ENCODE assay signal across 13 cellular contexts in genomic region chr1:92459871-92460320, GRCh38. TPM values are rescaled to one million over a fixed set of nuclear protein-coding genes. Genes with fewer than 3 reads are reported as not detected.
DNase-seq lines count a peak whose midpoint lies in the region; ATAC-seq and TF ChIP-seq lines count a peak whose summit lies in the region.
"Had no signal": no experiment of that assay in that cellular context is flagged by ENCODE, and none has a peak within 500 bp of the region (broad histone marks: within the 10 kb centered on the region; RNA-seq: fewer than 3 reads in every experiment).

No MANE protein-coding gene starts in this region.

- H3K27me3 ChIP-seq in thymus (ENCODE audit: control insufficient read depth, insufficient read depth) (no peaks in the 10 kb centered on the region), esophagus muscularis mucosa (no peaks in the 10 kb centered on the region)

- DNase-seq in activated naive CD8-positive, alpha-beta T cell treated with anti-CD3 and anti-CD28 coated beads, Interleukin-2, amount 10 ng/mL, durations not matched to agents 7 days and 5 days = no peak
- no peak for DNase-seq in activated naive CD8-positive, alpha-beta T cell treated with anti-CD3 and anti-CD28 coated beads for 36 hours
- DNase-seq in SKM-1 treated with dmso at 0.1 percent for 144 hours (lab: John Stamatoyannopoulos, UW; ENCODE audit: unreplicated experiment) = peak; percentile 99
- DNase-seq in left cardiac atrium = no peak
- no peak for DNase-seq in esophagus muscularis mucosa (ENCODE audit: extremely low spot score)
- DNase-seq in COLO668 (lab: John Stamatoyannopoulos, UW; ENCODE audit: unreplicated experiment) = no peak
- DNase-seq: activated CD4-positive, alpha-beta T cell treated with anti-CD3 and anti-CD28 coated beads, Interleukin-2, amount 50 U/mL, for 4 hours; aorta; NCI-H187 treated with DMSO at 0.1 percent for 48 hours; stimulated activated CD4-positive, alpha-beta T cell treated with anti-CD3 and anti-CD28 coated beads, Interleukin-2, amount 100 ng/mL, for 48 hours had no signal

- POLR2A ChIA-PET in activated naive CD8-positive, alpha-beta T cell treated with anti-CD3 and anti-CD28 coated beads, Interleukin-2, amount 10 ng/mL, durations not matched to agents 7 days and 5 days (lab: Charles Lee) = interaction anchor here (1.1 to 2.2 kb wide), 4 partner anchors 13 to 144 kb away, joined by 4 to 11 read pairs (median 7); no protein-coding TSS in a partner anchor

- no peak for TF ChIP-seq POLR2A in esophagus muscularis mucosa (IDR thresholded peaks at IDR 0.05; ENCODE audit: low read depth)

- H3K27ac ChIP-seq in thymus (ENCODE audit: low read depth) (peak overlapping the region; percentile 19), esophagus muscularis mucosa (replicated peaks in 1 of 4) (no peak overlapping the region)
- H3K27ac ChIP-seq: RWPE1 had no signal

- H3K4me3 ChIP-seq in thymus (ENCODE audit: low read length) (no peak overlapping the region), esophagus muscularis mucosa (no peak overlapping the region)

- peaks cover 45% of the 10 kb centered on the region for H3K4me1 Mint-ChIP-seq in activated naive CD8-positive, alpha-beta T cell treated with anti-CD3 and anti-CD28 coated beads, Interleukin-2, amount 10 ng/mL, durations not matched to agents 7 days and 5 days
- H3K4me1 Mint-ChIP-seq in activated naive CD8-positive, alpha-beta T cell treated with anti-CD3 and anti-CD28 coated beads for 36 hours = peaks cover 36% of the 10 kb centered on the region

- H3K9me3 Mint-ChIP-seq in activated naive CD8-positive, alpha-beta T cell treated with anti-CD3 and anti-CD28 coated beads, Interleukin-2, amount 10 ng/mL, durations not matched to agents 7 days and 5 days = no peaks in the 10 kb centered on the region
- no peaks in the 10 kb centered on the region for H3K9me3 Mint-ChIP-seq in activated naive CD8-positive, alpha-beta T cell treated with anti-CD3 and anti-CD28 coated beads for 36 hours

- peaks cover 5% of the 10 kb centered on the region for H3K36me3 Mint-ChIP-seq in activated naive CD8-positive, alpha-beta T cell treated with anti-CD3 and anti-CD28 coated beads, Interleukin-2, amount 10 ng/mL, durations not matched to agents 7 days and 5 days
- H3K36me3 Mint-ChIP-seq in activated naive CD8-positive, alpha-beta T cell treated with anti-CD3 and anti-CD28 coated beads for 36 hours = peaks cover 2% of the 10 kb centered on the region

- peak overlapping the region; percentile 92 for H3K27ac Mint-ChIP-seq in activated naive CD8-positive, alpha-beta T cell treated with anti-CD3 and anti-CD28 coated beads, Interleukin-2, amount 10 ng/mL, durations not matched to agents 7 days and 5 days
- no peak overlapping the region for H3K27ac Mint-ChIP-seq in activated naive CD8-positive, alpha-beta T cell treated with anti-CD3 and anti-CD28 coated beads for 36 hours

- peak overlapping the region; percentile 84 for H3K4me3 Mint-ChIP-seq in activated naive CD8-positive, alpha-beta T cell treated with anti-CD3 and anti-CD28 coated beads, Interleukin-2, amount 10 ng/mL, durations not matched to agents 7 days and 5 days
- no peak overlapping the region for H3K4me3 Mint-ChIP-seq in activated naive CD8-positive, alpha-beta T cell treated with anti-CD3 and anti-CD28 coated beads for 36 hours

- 5% methylated on average over 4 of the region's 4 CpGs for WGBS in thymus
- WGBS in esophagus muscularis mucosa = 58% methylated on average over 4 of the region's 4 CpGs

- H3K9me3 ChIP-seq in thymus (ENCODE audit: control insufficient read depth) (no peaks in the 10 kb centered on the region), esophagus muscularis mucosa (no peaks in the 10 kb centered on the region)

- ATAC-seq in activated naive CD8-positive, alpha-beta T cell treated with anti-CD3 and anti-CD28 coated beads, Interleukin-2, amount 10 ng/mL, durations not matched to agents 7 days and 5 days (ENCODE audit: low read depth) = peak; percentile 30
- peak; percentile 30 to 43 for ATAC-seq in left cardiac atrium
- no peak for ATAC-seq in GM21367 (IDR thresholded peaks at IDR 0.05; ENCODE audit: unreplicated experiment)

- H3K4me1 ChIP-seq in thymus (ENCODE audit: control insufficient read depth, insufficient read depth, low read length) (peaks cover 11% of the 10 kb centered on the region), esophagus muscularis mucosa (no peaks in the 10 kb centered on the region)

- no peak for TF ChIP-seq EP300 in esophagus muscularis mucosa (IDR thresholded peaks at IDR 0.05)

- H3K36me3 ChIP-seq in thymus (ENCODE audit: control insufficient read depth, insufficient read depth) = no peaks in the 10 kb centered on the region
- H3K36me3 ChIP-seq in esophagus muscularis mucosa = no peaks in the 10 kb centered on the region

- intact Hi-C loops in left cardiac atrium (cut with DNase I) (no loop called here), esophagus muscularis mucosa (cut with DNase I) (no loop called here)

- TF ChIP-seq CTCF in esophagus muscularis mucosa (IDR thresholded peaks at IDR 0.05) = no peak

- H3K27me3 Mint-ChIP-seq in activated naive CD8-positive, alpha-beta T cell treated with anti-CD3 and anti-CD28 coated beads, Interleukin-2, amount 10 ng/mL, durations not matched to agents 7 days and 5 days = no peaks in the 10 kb centered on the region
- no peaks in the 10 kb centered on the region for H3K27me3 Mint-ChIP-seq in activated naive CD8-positive, alpha-beta T cell treated with anti-CD3 and anti-CD28 coated beads for 36 hours

RNA-seq across cellular contexts. Expression of gene GFI1, which starts 26.8 kb away (rescaled TPM):
- total RNA-seq in activated naive CD8-positive, alpha-beta T cell treated with anti-CD3 and anti-CD28 coated beads, Interleukin-2, amount 10 ng/mL, durations not matched to agents 7 days and 5 days = 10 to 100 TPM; 52.2 to 56.4 TPM
- total RNA-seq in activated naive CD8-positive, alpha-beta T cell treated with anti-CD3 and anti-CD28 coated beads for 36 hours = 10 to 100 TPM; 79.7 to 85.0 TPM
- total RNA-seq in left cardiac atrium = under 1 TPM; 0.63 to 0.85 TPM
- 12.6 TPM for polyA plus RNA-seq in thymus
- total RNA-seq in esophagus muscularis mucosa = 1 to 10 TPM in 1 of 4 donors, under 1 TPM in 3; 0.32 to 3.3 (median 0.81) TPM

Comparison
In these comparisons a context has a peak if more than half of its experiments do, and no peak if none do; other contexts are left out.
1. RNA of gene GFI1, which starts 26.8 kb away (total RNA-seq): 79.7 to 85.0 TPM in activated naive CD8-positive, alpha-beta T cell treated with anti-CD3 and anti-CD28 coated beads for 36 hours and 52.2 to 56.4 TPM in activated naive CD8-positive, alpha-beta T cell treated with anti-CD3 and anti-CD28 coated beads, Interleukin-2, amount 10 ng/mL, durations not matched to agents 7 days and 5 days; 0.32 to 3.3 TPM in esophagus muscularis mucosa and 0.63 to 0.85 TPM in left cardiac atrium; every median in the first group is over 10 times any median in the second.